In the genomic region with DNA sequence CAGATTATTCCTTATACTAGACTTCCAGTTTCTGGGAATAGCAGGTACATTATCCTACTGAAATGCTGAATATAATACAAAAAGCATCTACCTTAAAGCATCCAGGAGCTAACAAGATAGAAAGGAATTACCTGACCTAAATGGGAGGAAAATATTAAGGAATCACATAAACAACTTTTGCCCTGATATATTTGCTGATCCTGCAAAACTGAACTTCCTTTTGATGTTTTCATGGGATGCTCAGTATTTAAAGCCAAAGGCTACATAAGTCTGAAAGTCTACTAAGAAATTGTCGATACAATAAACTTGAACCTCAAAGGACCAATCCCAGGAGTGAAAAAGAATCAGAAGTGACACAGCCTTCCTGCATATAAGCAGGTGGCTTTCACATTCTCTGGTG, we compare ENCODE assay signal across 1 cellular context.
A peak's percentile ranks its signal among the peaks of the same experiment; 100 is the strongest.
TF ChIP-seq lines count a peak whose summit lies in the region.

No MANE protein-coding gene starts in this region.

TF ChIP-seq in IMR-90, 13 proteins besides CTCF, POLR2A, EP300 and RAD21:
- TF ChIP-seq ELK1 (IDR thresholded peaks at IDR 0.05; ENCODE audit: borderline replicate concordance, low read depth, low read length) (no peak), MAFK (IDR thresholded peaks at IDR 0.05; ENCODE audit: low read depth, low read length) (peak; percentile 95)
TF ChIP-seq in IMR-90: peak in this region for 1.
